In genomic region chr2:74855114-74855707, GRCh38 we compare ENCODE assay signal across 8 cellular contexts. TPM values are rescaled to one million over a fixed set of nuclear protein-coding genes. Genes with fewer than 3 reads are reported as not detected.
DNase-seq lines count a peak whose midpoint lies in the region; ATAC-seq and TF ChIP-seq lines count a peak whose summit lies in the region.
"Not testable (repeated sequence)": the region's sequence is repeated elsewhere in the genome, so short reads cannot be mapped to it uniquely, and the experiment has no call there.

No MANE protein-coding gene starts in this region.

- H3T11ph ChIP-seq in H9 (ENCODE audit: low read length), result not testable (repeated sequence)

- not testable (repeated sequence) for H3K27me3 ChIP-seq in CD4-positive, alpha-beta T cell (ENCODE audit: control insufficient read depth, insufficient read depth, low read length); H9 (ENCODE audit: insufficient read depth, low read length); WERI-Rb-1 (ENCODE audit: insufficient read depth, low read depth, severe bottlenecking); colonic mucosa

- not testable (repeated sequence) for H3K18ac ChIP-seq in H9 (ENCODE audit: insufficient read length, low read depth, low read length)

- not testable (repeated sequence) for H3K23me2 ChIP-seq in H9 (ENCODE audit: insufficient read length, low read depth, low read length, poor library complexity, severe bottlenecking)

- POLR2A ChIA-PET in CD4-positive, alpha-beta T cell (lab: Charles Lee), result interaction anchor here (1.3 kb wide), 1 partner anchor 11 kb away, joined by 3 read pairs; no protein-coding TSS in a partner anchor

- not testable (repeated sequence) for H3K4me3 ChIP-seq in WERI-Rb-1 (ENCODE audit: low read depth, low read length); colonic mucosa; mucosa of descending colon

- H4K91ac ChIP-seq in H9 (ENCODE audit: insufficient read length, low read depth, low read length), result not testable (repeated sequence)

- not testable (repeated sequence) for H2AFZ ChIP-seq in H9 (ENCODE audit: low read length)

- not testable (repeated sequence) for H3K4ac ChIP-seq in H9 (ENCODE audit: low read depth, low read length)

- not testable (repeated sequence) for TF ChIP-seq CTCF in CD4-positive, alpha-beta T cell (IDR thresholded peaks at IDR 0.05); H9 (conservative IDR thresholded peaks at IDR 0.05); WERI-Rb-1 (IDR thresholded peaks at IDR 0.05; ENCODE audit: low read depth, low read length); colonic mucosa (IDR thresholded peaks at IDR 0.05); mucosa of descending colon (IDR thresholded peaks at IDR 0.05); type B pancreatic cell (conservative IDR thresholded peaks at IDR 0.05)

- peaks cover 34% of the 10 kb centered on the region for H3K4me1 Mint-ChIP-seq in CD4-positive, alpha-beta T cell (ENCODE audit: low read depth)
- peaks cover 31 to 32% of the 10 kb centered on the region in 2 experiments for H3K4me1 Mint-ChIP-seq in H9
- peaks cover 14% of the 10 kb centered on the region for H3K4me1 Mint-ChIP-seq in stimulated activated effector memory CD8-positive, alpha-beta T cell treated with anti-CD3 and anti-CD28 coated beads, Interleukin-12 subunit alpha, Interleukin-12 subunit beta, amount 100 ng/mL, for 72 hours
- peaks cover 38% of the 10 kb centered on the region for H3K4me1 Mint-ChIP-seq in type B pancreatic cell (ENCODE audit: unreplicated experiment)

- not testable (repeated sequence) for H4K20me1 ChIP-seq in H9 (ENCODE audit: control insufficient read depth, insufficient read depth, insufficient read length)

- H3K27ac Mint-ChIP-seq in CD4-positive, alpha-beta T cell, result peak overlapping the region; percentile 41
- peak overlapping the region in 2 of 3 experiments; percentile 27 to 56; a peak in 2 of 7 replicates for H3K27ac Mint-ChIP-seq in H9
- peak overlapping the region; percentile 63 for H3K27ac Mint-ChIP-seq in stimulated activated effector memory CD8-positive, alpha-beta T cell treated with anti-CD3 and anti-CD28 coated beads, Interleukin-12 subunit alpha, Interleukin-12 subunit beta, amount 100 ng/mL, for 72 hours
- H3K27ac Mint-ChIP-seq in type B pancreatic cell, result peak overlapping the region; percentile 90

- peaks cover 28% of the 10 kb centered on the region for H3K36me3 ChIP-seq in WERI-Rb-1
- not testable (repeated sequence) for H3K36me3 ChIP-seq in colonic mucosa; mucosa of descending colon (ENCODE audit: low read depth)

- H3K27ac ChIP-seq in CD4-positive, alpha-beta T cell (ENCODE audit: low read depth, low read length); H9 (ENCODE audit: insufficient read length, low read depth, low read length); WERI-Rb-1: not testable (repeated sequence)
- H3K27ac ChIP-seq in colonic mucosa, result peak overlapping the region; percentile 75

- not testable (repeated sequence) for H2BK12ac ChIP-seq in H9 (ENCODE audit: insufficient read length, low read depth, low read length)

- H3K27me3 Mint-ChIP-seq in CD4-positive, alpha-beta T cell; H9 (ENCODE audit: low read depth); type B pancreatic cell: not testable (repeated sequence)

- not testable (repeated sequence) for H2AK5ac ChIP-seq in H9 (ENCODE audit: insufficient read length, low read length)

- not testable (repeated sequence) for H3K4me1 ChIP-seq in H9 (ENCODE audit: insufficient read depth, low read length)
- peaks cover 22% of the 10 kb centered on the region for H3K4me1 ChIP-seq in colonic mucosa
- peaks cover 38% of the 10 kb centered on the region for H3K4me1 ChIP-seq in mucosa of descending colon (ENCODE audit: low read depth)

- H2BK20ac ChIP-seq in H9 (ENCODE audit: low read depth, low read length, poor library complexity, severe bottlenecking), result not testable (repeated sequence)

- not testable (repeated sequence) for H4K5ac ChIP-seq in H9 (ENCODE audit: insufficient read length, low read depth, low read length)

- not testable (repeated sequence) for H3K9me3 Mint-ChIP-seq in CD4-positive, alpha-beta T cell; H9; stimulated activated effector memory CD8-positive, alpha-beta T cell treated with anti-CD3 and anti-CD28 coated beads, Interleukin-12 subunit alpha, Interleukin-12 subunit beta, amount 100 ng/mL, for 72 hours; type B pancreatic cell

- H3K23ac ChIP-seq in H9 (ENCODE audit: insufficient read length, low read depth, low read length), result not testable (repeated sequence)

- CTCF ChIA-PET in CD4-positive, alpha-beta T cell (lab: Charles Lee), result not testable (repeated sequence)

- peaks cover 15% of the 10 kb centered on the region for H3K79me1 ChIP-seq in H9 (ENCODE audit: insufficient read depth, low read depth, low read length, poor library complexity, severe bottlenecking)

- not testable (repeated sequence) for H2BK5ac ChIP-seq in H9 (ENCODE audit: insufficient read length, low read length)

- not testable (repeated sequence) for ATAC-seq in CD4-positive, alpha-beta T cell (ENCODE audit: poor library complexity); stimulated activated effector memory CD8-positive, alpha-beta T cell treated with anti-CD3 and anti-CD28 coated beads, Interleukin-12 subunit alpha, Interleukin-12 subunit beta, amount 100 ng/mL, for 72 hours
- peak; percentile 59 for ATAC-seq in mucosa of descending colon

- H3K14ac ChIP-seq in H9 (ENCODE audit: insufficient read depth, low read length), result not testable (repeated sequence)

- H4K8ac ChIP-seq in H9 (replicated peaks; ENCODE audit: insufficient read length, low read depth, low read length), result not testable (repeated sequence)

- peaks cover 33% of the 10 kb centered on the region for H3K36me3 Mint-ChIP-seq in CD4-positive, alpha-beta T cell (ENCODE audit: low read depth)
- H3K36me3 Mint-ChIP-seq in H9 (ENCODE audit: insufficient read depth in 1 of 3, low read depth in 3 of 3) (peaks cover 33 to 56% (median 55%) of the 10 kb centered on the region in 3 experiments; a peak in 6 of 7 replicates), type B pancreatic cell (peaks cover 21% of the 10 kb centered on the region)
- peaks cover 69% of the 10 kb centered on the region for H3K36me3 Mint-ChIP-seq in stimulated activated effector memory CD8-positive, alpha-beta T cell treated with anti-CD3 and anti-CD28 coated beads, Interleukin-12 subunit alpha, Interleukin-12 subunit beta, amount 100 ng/mL, for 72 hours

- peaks cover 18% of the 10 kb centered on the region; the same call in 1 of the 2 replicates for H3K79me2 ChIP-seq in H9 (ENCODE audit: insufficient read depth, low read length)

- H2BK120ac ChIP-seq in H9 (ENCODE audit: low read depth, low read length, poor library complexity, severe bottlenecking), result not testable (repeated sequence)

- H3K4me2 ChIP-seq in H9 (ENCODE audit: insufficient read depth, insufficient read length, low read length), result not testable (repeated sequence)

- WGBS in H9 (ENCODE audit: extremely low coverage, insufficient read length, low lambda C conversion rate), result no CpG with 5 or more reads among the region's 16 CpGs

- not testable (repeated sequence) for H3K9me3 ChIP-seq in CD4-positive, alpha-beta T cell (ENCODE audit: control insufficient read depth, low read length); H9 (ENCODE audit: control insufficient read depth, low read depth, low read length); WERI-Rb-1 (ENCODE audit: severe bottlenecking); colonic mucosa; mucosa of descending colon

- not testable (repeated sequence) for H3K9ac ChIP-seq in H9 (ENCODE audit: extremely low read depth, insufficient read length, low read length)
- peak overlapping the region in 1 of 2 donors; percentile 53 for H3K9ac ChIP-seq in colonic mucosa (ENCODE audit: low read depth in 2 of 2, low read length in 2 of 2)

- intact Hi-C loops in CD4-positive, alpha-beta T cell (cut with DNase I, micrococcal nuclease); colonic mucosa (cut with DNase I); mucosa of descending colon (cut with DNase I, micrococcal nuclease): not testable (repeated sequence)

- H2BK15ac ChIP-seq in H9 (ENCODE audit: low read depth, low read length), result not testable (repeated sequence)

- H3K4me3 Mint-ChIP-seq in CD4-positive, alpha-beta T cell; H9; stimulated activated effector memory CD8-positive, alpha-beta T cell treated with anti-CD3 and anti-CD28 coated beads, Interleukin-12 subunit alpha, Interleukin-12 subunit beta, amount 100 ng/mL, for 72 hours: not testable (repeated sequence)
- peak overlapping the region; percentile 50 for H3K4me3 Mint-ChIP-seq in type B pancreatic cell

- not testable (repeated sequence) for H3K56ac ChIP-seq in H9 (ENCODE audit: insufficient read length, low read depth, low read length)

- not testable (repeated sequence) for DNase-seq in CD4-positive, alpha-beta T cell; H9; stimulated activated effector memory CD8-positive, alpha-beta T cell treated with anti-CD3 and anti-CD28 coated beads, Interleukin-12 subunit alpha, Interleukin-12 subunit beta, amount 100 ng/mL, for 72 hours (ENCODE audit: low spot score in 2 of 2); type B pancreatic cell (ENCODE audit: extremely low spot score, unreplicated experiment)
- DNase-seq in NCI-H82 treated with DMSO at 0.1 percent for 48 hours (lab: John Stamatoyannopoulos, UW; ENCODE audit: unreplicated experiment) (peak; percentile 84), WERI-Rb-1 (peak; percentile 86), colonic mucosa (peak; percentile 84), mucosa of descending colon (peak; percentile 72 to 77 (median 77))

RNA-seq across cellular contexts. Expression of gene HK2, which starts 21.3 kb away (rescaled TPM):
- 1 to 10 TPM; 7.7 to 8.9 TPM for total RNA-seq in CD4-positive, alpha-beta T cell
- 51.3 and 54.3 TPM in 2 replicates for total RNA-seq in H9 (2021)
- total RNA-seq in colonic mucosa, result 100 to 1,000 TPM; 162 to 396 TPM
- 100 to 1,000 TPM; 181 to 317 (median 281) TPM for total RNA-seq in mucosa of descending colon
- total RNA-seq in type B pancreatic cell (ENCODE audit: low replicate concordance), result 13.3 and 27.6 TPM in 2 replicates
